In the genomic region with DNA sequence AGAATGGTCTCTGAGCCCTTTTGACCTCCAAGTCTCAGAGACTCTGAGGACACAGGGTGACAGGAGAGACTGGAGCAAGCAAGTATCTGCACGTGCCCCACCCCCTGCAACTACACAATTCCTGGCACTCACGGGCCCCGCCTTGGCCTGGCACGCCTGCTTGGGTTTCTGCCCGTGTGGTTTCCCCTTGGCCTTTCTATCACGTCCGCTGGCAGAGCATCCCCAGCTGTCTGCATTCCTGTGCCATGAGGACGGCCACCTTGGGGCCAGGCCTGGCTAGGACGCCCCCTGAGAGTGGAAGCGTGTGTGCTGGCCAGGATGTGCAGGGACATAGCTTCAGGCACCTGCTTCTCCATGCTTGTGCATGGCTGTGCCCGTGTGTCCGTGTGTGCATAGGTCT, we compare ENCODE assay signal across 10 cellular contexts. TPM values are rescaled to one million over a fixed set of nuclear protein-coding genes. Genes with fewer than 3 reads are reported as not detected.
DNase-seq lines count a peak whose midpoint lies in the region; ATAC-seq and TF ChIP-seq lines count a peak whose summit lies in the region.
"Had no signal": no experiment of that assay in that cellular context is flagged by ENCODE, and none has a peak within 500 bp of the region (broad histone marks: within the 10 kb centered on the region; RNA-seq: fewer than 3 reads in every experiment).

No MANE protein-coding gene starts in this region.

- no peaks in the 10 kb centered on the region for H3K36me3 Mint-ChIP-seq in activated T-helper 2 cell treated with anti-CD3 and anti-CD28 coated beads, Interferon-gamma antibody, Interleukin-2, Interleukin-4, amounts not matched to agents 10 μg/mL and 5 μg/mL and 100 μg/mL, durations not matched to agents 14 hours and 24 hours and 36 hours (ENCODE audit: low read depth)

- no peaks in the 10 kb centered on the region for H3K9me3 Mint-ChIP-seq in activated T-helper 2 cell treated with anti-CD3 and anti-CD28 coated beads, Interferon-gamma antibody, Interleukin-2, Interleukin-4, amounts not matched to agents 10 μg/mL and 5 μg/mL and 100 μg/mL, durations not matched to agents 14 hours and 24 hours and 36 hours

- H3K9me3 ChIP-seq in MG63 (no peaks in the 10 kb centered on the region), lower lobe of right lung (no peaks in the 10 kb centered on the region), aorta (ENCODE audit: control insufficient read depth, low read length) (no peaks in the 10 kb centered on the region), MM.1S (replicated peaks; ENCODE audit: insufficient read depth, low read length) (no peaks in the 10 kb centered on the region)

- H3K4me3 ChIP-seq in MG63, result no peak overlapping the region
- no peak overlapping the region for H3K4me3 ChIP-seq in cardiac fibroblast (replicated peaks in 1 of 2; ENCODE audit: low read depth in 2 of 2, low read length in 2 of 2)
- H3K4me3 ChIP-seq in lower lobe of right lung, result no peak overlapping the region
- no peak overlapping the region for H3K4me3 ChIP-seq in aorta (ENCODE audit: low read length in 2 of 2)
- H3K4me3 ChIP-seq in MM.1S (ENCODE audit: low read length), result no peak overlapping the region

- intact Hi-C loops in lower lobe of right lung (cut with DNase I) (no loop called here), aorta (cut with DNase I) (loop anchor here in 1 of 2 donors (5.0 kb wide), 1 partner anchor 67 kb away; no protein-coding TSS in a partner anchor)
- intact Hi-C loops in activated T-helper 2 cell treated with anti-CD3 and anti-CD28 coated beads, Interferon-gamma antibody, Interleukin-2, Interleukin-4, amounts not matched to agents 10 μg/mL and 5 μg/mL and 100 μg/mL, durations not matched to agents 14 hours and 24 hours and 36 hours (cut with micrococcal nuclease), result no loop called here

- H3K4me3 Mint-ChIP-seq in activated T-helper 2 cell treated with anti-CD3 and anti-CD28 coated beads, Interferon-gamma antibody, Interleukin-2, Interleukin-4, amounts not matched to agents 10 μg/mL and 5 μg/mL and 100 μg/mL, durations not matched to agents 14 hours and 24 hours and 36 hours (ENCODE audit: low read depth), result no peak overlapping the region

- DNase-seq in MG63, result peak; percentile 95
- DNase-seq in cardiac fibroblast (ENCODE audit: low read depth in 2 of 2), result peak; percentile 32 to 74
- DNase-seq in lower lobe of right lung, result peak; percentile 84
- peak; percentile 76 to 90 for DNase-seq in aorta
- no peak for DNase-seq in MM.1S
- DNase-seq in activated T-helper 2 cell treated with anti-CD3 and anti-CD28 coated beads, Interferon-gamma antibody, Interleukin-2, Interleukin-4, amounts not matched to agents 10 μg/mL and 5 μg/mL and 100 μg/mL, durations not matched to agents 14 hours and 24 hours and 36 hours (ENCODE audit: low spot score), result no peak
- DNase-seq: effector CD8-positive, alpha-beta T cell; KG1 had no signal

- H3K4me2 ChIP-seq in MM.1S (ENCODE audit: low read depth, low read length), result no peak overlapping the region

- H3K27ac ChIP-seq in lower lobe of right lung, result peak overlapping the region; percentile 91
- H3K27ac ChIP-seq in aorta (ENCODE audit: low read depth in 1 of 2, low read length in 2 of 2), result peak overlapping the region in 1 of 2 donors; percentile 75
- no peak overlapping the region for H3K27ac ChIP-seq in MM.1S (ENCODE audit: low read length)

- H3K27me3 Mint-ChIP-seq in activated T-helper 2 cell treated with anti-CD3 and anti-CD28 coated beads, Interferon-gamma antibody, Interleukin-2, Interleukin-4, amounts not matched to agents 10 μg/mL and 5 μg/mL and 100 μg/mL, durations not matched to agents 14 hours and 24 hours and 36 hours (ENCODE audit: low read depth), result peaks cover 3% of the 10 kb centered on the region

- H3K9ac ChIP-seq in MM.1S (ENCODE audit: low read length), result no peak overlapping the region

- H3K27me3 ChIP-seq in MG63, result no peaks in the 10 kb centered on the region
- H3K27me3 ChIP-seq in lower lobe of right lung (ENCODE audit: low read depth), result no peaks in the 10 kb centered on the region
- H3K27me3 ChIP-seq in aorta (ENCODE audit: control insufficient read depth in 1 of 2, insufficient read depth in 2 of 2, low read length in 1 of 2), result no peaks in the 10 kb centered on the region
- H3K27me3 ChIP-seq in MM.1S (replicated peaks; ENCODE audit: insufficient read depth, low read length), result no peaks in the 10 kb centered on the region

- 0 out of 2 replicates have a peak, but pooled peaks cover 5% of the 10 kb centered on the region for H3F3A ChIP-seq in MM.1S (ENCODE audit: insufficient read depth, low read length)

- H3K79me2 ChIP-seq in MM.1S (ENCODE audit: low read length), result no peaks in the 10 kb centered on the region

- H3K9me2 ChIP-seq in MM.1S (replicated peaks; ENCODE audit: insufficient read depth, low read length), result no peaks in the 10 kb centered on the region

- H3K36me3 ChIP-seq in MG63 (no peaks in the 10 kb centered on the region), lower lobe of right lung (no peaks in the 10 kb centered on the region), aorta (ENCODE audit: control insufficient read depth in 1 of 2, insufficient read depth in 2 of 2, low read length in 1 of 2) (no peaks in the 10 kb centered on the region), MM.1S (replicated peaks; ENCODE audit: insufficient read depth, low read length) (no peaks in the 10 kb centered on the region)

- H3K27ac Mint-ChIP-seq in activated T-helper 2 cell treated with anti-CD3 and anti-CD28 coated beads, Interferon-gamma antibody, Interleukin-2, Interleukin-4, amounts not matched to agents 10 μg/mL and 5 μg/mL and 100 μg/mL, durations not matched to agents 14 hours and 24 hours and 36 hours, result no peak overlapping the region

- ATAC-seq in lower lobe of right lung, result peak; percentile 28 to 42
- peak; percentile 13 for ATAC-seq in aorta (ENCODE audit: low FRiP score)
- no peak for ATAC-seq in GM21529 (IDR thresholded peaks at IDR 0.05; ENCODE audit: unreplicated experiment)

- 3 to 7% methylated on average over 11 to 12 of the region's 12 CpGs for WGBS in aorta, 2 donors

- no peaks in the 10 kb centered on the region for H4K20me1 ChIP-seq in MM.1S (ENCODE audit: insufficient read depth, low read length)

- H2AFZ ChIP-seq in MM.1S (ENCODE audit: low read length), result no peak overlapping the region

- TF ChIP-seq CTCF in cardiac fibroblast (IDR thresholded peaks at IDR 0.05; ENCODE audit: low read depth, low read length) (no peak), lower lobe of right lung (IDR thresholded peaks at IDR 0.05) (no peak), MM.1S (IDR thresholded peaks at IDR 0.05; ENCODE audit: low read length) (no peak)

- peaks cover 49% of the 10 kb centered on the region for H3K4me1 ChIP-seq in lower lobe of right lung
- H3K4me1 ChIP-seq in aorta (ENCODE audit: control insufficient read depth in 1 of 2, insufficient read depth in 2 of 2, low read length in 2 of 2), result peaks cover 0 to 5% of the 10 kb centered on the region in 2 donors
- H3K4me1 ChIP-seq in MM.1S (ENCODE audit: low read length), result peaks cover 14% of the 10 kb centered on the region

- peaks cover 2% of the 10 kb centered on the region for H3K4me1 Mint-ChIP-seq in activated T-helper 2 cell treated with anti-CD3 and anti-CD28 coated beads, Interferon-gamma antibody, Interleukin-2, Interleukin-4, amounts not matched to agents 10 μg/mL and 5 μg/mL and 100 μg/mL, durations not matched to agents 14 hours and 24 hours and 36 hours (ENCODE audit: low read depth)

RNA-seq across cellular contexts. Expression of a gene that starts 14.3 kb away (rescaled TPM):
- total RNA-seq in MG63 (2014; rRNA removed; shearing (Covaris generic); ENCODE audit: low replicate concordance), result 3.0 and 4.7 TPM in 2 replicates
- total RNA-seq in lower lobe of right lung (2.1 TPM), aorta (1 to 10 TPM in 1 of 2 donors, under 1 TPM in 1; 0.36 to 1.5 TPM)
- 1 to 10 TPM in 1 of 2 donors, not detected in 1; 2.3 TPM for polyA plus RNA-seq in aorta
- not detected in 2 replicates for total RNA-seq in activated T-helper 2 cell treated with anti-CD3 and anti-CD28 coated beads, Interferon-gamma antibody, Interleukin-2, Interleukin-4, amounts not matched to agents 10 μg/mL and 5 μg/mL and 100 μg/mL, durations not matched to agents 14 hours and 24 hours and 36 hours
- total RNA-seq: SK-MEL-5 had no signal

Comparison
In these comparisons a context has a peak if more than half of its experiments do, and no peak if none do; other contexts are left out.
1. DNase-seq: peak in MG63 (single experiment), cardiac fibroblast (2 of 2), lower lobe of right lung (single experiment) and aorta (2 of 2); none in MM.1S (single experiment) and activated T-helper 2 cell treated with anti-CD3 and anti-CD28 coated beads, Interferon-gamma antibody, Interleukin-2, Interleukin-4, amounts not matched to agents 10 μg/mL and 5 μg/mL and 100 μg/mL, durations not matched to agents 14 hours and 24 hours and 36 hours (single experiment).